In genomic region chr5:54743997-54744788, GRCh38 we compare ENCODE assay signal across 8 cellular contexts.
DNase-seq lines count a peak whose midpoint lies in the region; ATAC-seq and TF ChIP-seq lines count a peak whose summit lies in the region.

No MANE protein-coding gene starts in this region.

- H3K4me3 ChIP-seq in SJCRH30 = no peak overlapping the region
- H3K4me3 ChIP-seq in adrenal gland = no peak overlapping the region

- TF ChIP-seq POLR2A in adrenal gland (IDR thresholded peaks at IDR 0.05) = no peak

- H3K36me3 ChIP-seq in SJCRH30 (no peaks in the 10 kb centered on the region), adrenal gland (replicated peaks in 1 of 2) (no peaks in the 10 kb centered on the region)

- WGBS in adrenal gland, 4 donors = 65 to 74% (median 70%) methylated on average over 8 of the region's 8 CpGs

- DNase-seq in SJCRH30 (peak; percentile 27 to 37), adrenal gland (peak in 3 of 7 donors; percentile 17 to 30 (median 25)), hepatic stellate cell (ENCODE audit: low spot score) (peak; percentile 69), smooth muscle cell of the brain vasculature (ENCODE audit: low read depth, low spot score) (peak; percentile 78), NCI-H2196 (lab: John Stamatoyannopoulos, UW; ENCODE audit: unreplicated experiment) (no peak), amygdala (lab: John Stamatoyannopoulos, UW) (no peak)

- H3K4me1 ChIP-seq in SJCRH30 (no peaks in the 10 kb centered on the region; the same call in 1 of the 2 replicates), adrenal gland (replicated peaks in 1 of 2) (peaks cover 0 to 29% of the 10 kb centered on the region in 2 donors)

- intact Hi-C loops in adrenal gland (cut with DNase I) = no loop called here

- H3K27me3 ChIP-seq in SJCRH30 (no peaks in the 10 kb centered on the region), adrenal gland (no peaks in the 10 kb centered on the region)

- no peak overlapping the region; the same call in 1 of the 2 replicates for H3K27ac ChIP-seq in SJCRH30
- H3K27ac ChIP-seq in adrenal gland = peak overlapping the region in 4 of 5 donors; percentile 38 to 81 (median 56)

- no peak for TF ChIP-seq CTCF in adrenal gland (IDR thresholded peaks at IDR 0.05)

- peak; percentile 77 for ATAC-seq in GM18511 (IDR thresholded peaks at IDR 0.05; ENCODE audit: unreplicated experiment)
- ATAC-seq in HG03039 (IDR thresholded peaks at IDR 0.05; ENCODE audit: unreplicated experiment) = peak; percentile 58

- H3K9me3 ChIP-seq in SJCRH30 (replicated peaks) (no peaks in the 10 kb centered on the region), adrenal gland (replicated peaks in 1 of 3) (no peaks in the 10 kb centered on the region)

Comparison
In these comparisons a context has a peak if more than half of its experiments do, and no peak if none do; other contexts are left out.
1. DNase-seq: peak in SJCRH30 (2 of 2), hepatic stellate cell (single experiment) and smooth muscle cell of the brain vasculature (single experiment); none in NCI-H2196 (single experiment) and amygdala (0 of 56).